In genomic region chr3:109644332-109644731, GRCh38 we compare ENCODE assay signal across 6 cellular contexts.
"Had no signal": no experiment of that assay in that cellular context is flagged by ENCODE, and none has a peak within 500 bp of the region (broad histone marks: within the 10 kb centered on the region; RNA-seq: fewer than 3 reads in every experiment).

No MANE protein-coding gene starts in this region.

- H3K9ac ChIP-seq: KMS-11 had no signal

- H3K27ac ChIP-seq: HL-60, KMS-11 had no signal

- FAIRE-seq: H1 had no signal

- H2AFZ ChIP-seq: GM23338 had no signal

- H3K4me2 ChIP-seq: GM23338, KMS-11 had no signal

- H3K4me3 ChIP-seq: GM23338 had no signal

- ATAC-seq: GM23338 had no signal

- DNase-seq: H9, KBM-7 had no signal
